22 cellular contexts compared by ENCODE assay signal in genomic region chr9:89985078-89985477, GRCh38.
"Had no signal": no experiment of that assay in that cellular context is flagged by ENCODE, and none has a peak within 500 bp of the region (broad histone marks: within the 10 kb centered on the region; RNA-seq: fewer than 3 reads in every experiment).

No MANE protein-coding gene starts in this region.

- FAIRE-seq: islet of Langerhans had no signal

- H3K27me3 ChIP-seq: colonic mucosa, suprapubic skin had no signal

- H3K9me3 Mint-ChIP-seq: activated B cell treated with CpG ODN at 0.5 μM for 24 hours; activated naive CD4-positive, alpha-beta T cell treated with anti-CD3 and anti-CD28 coated beads, Interleukin-2, amount 50 U/mL, for 24 hours had no signal

- H3K4me1 ChIP-seq: colonic mucosa, suprapubic skin had no signal

- DNase-seq: activated B cell treated with CpG ODN at 0.5 μM for 24 hours; activated CD4-positive, alpha-beta T cell treated with anti-CD3 and anti-CD28 coated beads, Interleukin-2, amount 50 U/mL, for 1 hour; activated effector memory CD4-positive, alpha-beta T cell treated with Interleukin-2 at 50 U/mL for 16 hours; amniotic stem cell; central memory CD4-positive, alpha-beta T cell; colonic mucosa; endodermal cell; foreskin melanocyte; glutamatergic neuron; hippocampal formation; left colon; lower lobe of right lung; nucleus accumbens; stimulated activated CD4-positive, alpha-beta T cell treated with anti-CD3 and anti-CD28 coated beads, Interleukin-12 subunit alpha, Interleukin-12 subunit beta, amount 100 ng/mL, for 4 hours; stimulated activated CD4-positive, alpha-beta T cell treated with anti-CD3 and anti-CD28 coated beads, Interleukin-1b, Interleukin-23, amount 100 ng/mL, for 48 hours; stimulated activated naive CD8-positive, alpha-beta T cell treated with anti-CD3 and anti-CD28 coated beads, Interleukin-15, amount 100 ng/mL, for 72 hours; trophoblast cell had no signal

- H3K27me3 Mint-ChIP-seq: activated naive CD4-positive, alpha-beta T cell treated with anti-CD3 and anti-CD28 coated beads, Interleukin-2, amount 50 U/mL, for 24 hours had no signal

- H3K4me1 Mint-ChIP-seq: activated B cell treated with CpG ODN at 0.5 μM for 24 hours, endodermal cell had no signal

- H3K36me3 ChIP-seq: colonic mucosa, lower lobe of right lung, suprapubic skin had no signal

- H3K27ac Mint-ChIP-seq: activated B cell treated with CpG ODN at 0.5 μM for 24 hours, endodermal cell, nephron had no signal

- H3K4me3 Mint-ChIP-seq: activated B cell treated with CpG ODN at 0.5 μM for 24 hours, endodermal cell, nephron had no signal

- H3K27ac ChIP-seq: colonic mucosa, lower lobe of right lung, SK-N-MC, suprapubic skin had no signal

- H3K4me3 ChIP-seq: colonic mucosa, lower lobe of right lung, SK-N-MC, suprapubic skin had no signal

- H3K36me3 Mint-ChIP-seq: activated naive CD4-positive, alpha-beta T cell treated with anti-CD3 and anti-CD28 coated beads, Interleukin-2, amount 50 U/mL, for 24 hours had no signal

- ATAC-seq: left colon, lower lobe of right lung had no signal

- H3K9me3 ChIP-seq: colonic mucosa, lower lobe of right lung, suprapubic skin had no signal
